Comparison of ENCODE assay signal across 1 cellular context in genomic region chr13:44812818-44813217, GRCh38.
TF ChIP-seq lines count a peak whose summit lies in the region.

No MANE protein-coding gene starts in this region.

TF ChIP-seq in A549, 52 proteins besides CTCF, POLR2A, EP300 and RAD21:
- TF ChIP-seq, protein P1, sequence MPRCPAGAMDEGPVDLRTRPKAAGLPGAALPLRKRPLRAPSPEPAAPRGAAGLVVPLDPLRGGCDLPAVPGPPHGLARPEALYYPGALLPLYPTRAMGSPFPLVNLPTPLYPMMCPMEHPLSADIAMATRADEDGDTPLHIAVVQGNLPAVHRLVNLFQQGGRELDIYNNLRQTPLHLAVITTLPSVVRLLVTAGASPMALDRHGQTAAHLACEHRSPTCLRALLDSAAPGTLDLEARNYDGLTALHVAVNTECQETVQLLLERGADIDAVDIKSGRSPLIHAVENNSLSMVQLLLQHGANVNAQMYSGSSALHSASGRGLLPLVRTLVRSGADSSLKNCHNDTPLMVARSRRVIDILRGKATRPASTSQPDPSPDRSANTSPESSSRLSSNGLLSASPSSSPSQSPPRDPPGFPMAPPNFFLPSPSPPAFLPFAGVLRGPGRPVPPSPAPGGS (IDR thresholded peaks at IDR 0.05), result no peak
- peak; percentile 55 to 64; a peak in 3 of 4 replicates for TF ChIP-seq CEBPB (IDR thresholded peaks at IDR 0.05)
